Comparison of ENCODE assay signal across 21 cellular contexts in the genomic region with DNA sequence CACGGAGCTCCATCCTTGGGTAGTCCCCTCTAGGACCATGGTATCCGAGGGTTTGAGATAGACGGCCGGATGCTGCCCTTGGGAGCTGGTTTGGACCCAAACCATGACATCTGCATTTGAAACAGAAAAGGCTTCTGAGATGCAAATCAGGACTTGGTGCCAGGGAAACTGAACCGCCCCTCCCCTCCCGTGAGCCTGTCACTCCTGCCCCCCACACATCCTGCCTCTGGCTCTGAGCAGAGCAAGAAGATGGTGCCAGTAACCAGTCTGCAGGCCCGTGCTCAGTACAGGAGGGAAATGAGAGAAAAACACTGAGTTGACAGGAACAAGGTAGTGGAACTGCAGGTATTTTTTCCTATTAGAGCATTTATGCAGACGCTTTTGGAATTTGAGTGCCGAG. TPM values are rescaled to one million over a fixed set of nuclear protein-coding genes. Genes with fewer than 3 reads are reported as not detected.
DNase-seq lines count a peak whose midpoint lies in the region; ATAC-seq lines count a peak whose summit lies in the region.
"Had no signal": no experiment of that assay in that cellular context is flagged by ENCODE, and none has a peak within 500 bp of the region (broad histone marks: within the 10 kb centered on the region; RNA-seq: fewer than 3 reads in every experiment).

No MANE protein-coding gene starts in this region.

- no peak for DNase-seq in activated CD8-positive, alpha-beta memory T cell treated with anti-CD3 and anti-CD28 coated beads, Interleukin-2, amount 10 ng/mL, durations not matched to agents 7 days and 5 days
- DNase-seq in activated CD8-positive, alpha-beta memory T cell treated with anti-CD3 and anti-CD28 coated beads, Interleukin-2, amount 50 U/mL, for 48 hours: no peak
- DNase-seq in caudate nucleus (lab: John Stamatoyannopoulos, UW) (peak in 38 of 61 donors; percentile 9 to 83 (median 48)), memory B cell (ENCODE audit: low spot score in 2 of 2) (no peak), NCI-H2196 treated with DMSO at 0.1 percent for 48 hours (lab: John Stamatoyannopoulos, UW; ENCODE audit: unreplicated experiment) (no peak)
- no peak for DNase-seq in stimulated activated CD4-positive, alpha-beta T cell treated with anti-CD3 and anti-CD28 coated beads, Interleukin-4, amount 100 ng/mL, for 24 hours
- DNase-seq: activated CD4-positive, alpha-beta T cell treated with anti-CD3 and anti-CD28 coated beads, Interleukin-2, amount 10 ng/mL, durations not matched to agents 24 days and 14 days; amniotic stem cell; BE2C; Calu3; central memory CD4-positive, alpha-beta T cell; KG1; NCI-H1048; NCI-H2029 treated with DMSO at 0.1 percent for 48 hours; NCI-H446 treated with DMSO at 0.1 percent for 48 hours; SW 1271 had no signal

- ATAC-seq in activated CD8-positive, alpha-beta memory T cell treated with anti-CD3 and anti-CD28 coated beads, Interleukin-2, amount 10 ng/mL, durations not matched to agents 7 days and 5 days: no peak
- peak; percentile 70 for ATAC-seq in memory B cell (ENCODE audit: low read depth)
- ATAC-seq in GM19467 (IDR thresholded peaks at IDR 0.05; ENCODE audit: unreplicated experiment): no peak
- no peak for ATAC-seq in HG03432 (IDR thresholded peaks at IDR 0.05; ENCODE audit: unreplicated experiment)

- peaks cover 31% of the 10 kb centered on the region for H3K36me3 Mint-ChIP-seq in activated CD8-positive, alpha-beta memory T cell treated with anti-CD3 and anti-CD28 coated beads, Interleukin-2, amount 10 ng/mL, durations not matched to agents 7 days and 5 days
- H3K36me3 Mint-ChIP-seq in memory B cell: peaks cover 16% of the 10 kb centered on the region

- CTCF ChIA-PET in activated CD8-positive, alpha-beta memory T cell treated with anti-CD3 and anti-CD28 coated beads, Interleukin-2, amount 10 ng/mL, durations not matched to agents 7 days and 5 days (lab: Charles Lee): interaction anchor here (1.3 kb wide), 1 partner anchor 28 kb away, joined by 3 read pairs; no protein-coding TSS in a partner anchor

- no peaks in the 10 kb centered on the region for H3K27me3 Mint-ChIP-seq in activated CD8-positive, alpha-beta memory T cell treated with anti-CD3 and anti-CD28 coated beads, Interleukin-2, amount 10 ng/mL, durations not matched to agents 7 days and 5 days
- H3K27me3 Mint-ChIP-seq in memory B cell: no peaks in the 10 kb centered on the region
- H3K27me3 Mint-ChIP-seq: activated CD4-positive, alpha-beta T cell treated with anti-CD3 and anti-CD28 coated beads, Interleukin-2, amount 10 ng/mL, durations not matched to agents 24 days and 14 days; stimulated activated naive CD8-positive, alpha-beta T cell treated with anti-CD3 and anti-CD28 coated beads, Interleukin-15, Interleukin-2, amounts not matched to agents 100 ng/mL and 50 ng/mL, for 24 hours; type B pancreatic cell had no signal

- peaks cover 4% of the 10 kb centered on the region for H3K4me1 Mint-ChIP-seq in activated CD8-positive, alpha-beta memory T cell treated with anti-CD3 and anti-CD28 coated beads, Interleukin-2, amount 10 ng/mL, durations not matched to agents 7 days and 5 days
- peaks cover 6% of the 10 kb centered on the region for H3K4me1 Mint-ChIP-seq in memory B cell

- peak overlapping the region; percentile 28 for H3K27ac Mint-ChIP-seq in activated CD8-positive, alpha-beta memory T cell treated with anti-CD3 and anti-CD28 coated beads, Interleukin-2, amount 10 ng/mL, durations not matched to agents 7 days and 5 days
- no peak overlapping the region for H3K27ac Mint-ChIP-seq in memory B cell
- H3K27ac Mint-ChIP-seq: activated CD4-positive, alpha-beta T cell treated with anti-CD3 and anti-CD28 coated beads, Interleukin-2, amount 10 ng/mL, durations not matched to agents 24 days and 14 days; stimulated activated naive CD8-positive, alpha-beta T cell treated with anti-CD3 and anti-CD28 coated beads, Interleukin-15, Interleukin-2, amounts not matched to agents 100 ng/mL and 50 ng/mL, for 24 hours; type B pancreatic cell had no signal

- H3K9me3 Mint-ChIP-seq in activated CD8-positive, alpha-beta memory T cell treated with anti-CD3 and anti-CD28 coated beads, Interleukin-2, amount 10 ng/mL, durations not matched to agents 7 days and 5 days (ENCODE audit: low read depth): no peaks in the 10 kb centered on the region
- no peaks in the 10 kb centered on the region for H3K9me3 Mint-ChIP-seq in memory B cell
- H3K9me3 Mint-ChIP-seq: activated CD4-positive, alpha-beta T cell treated with anti-CD3 and anti-CD28 coated beads, Interleukin-2, amount 10 ng/mL, durations not matched to agents 24 days and 14 days; stimulated activated naive CD8-positive, alpha-beta T cell treated with anti-CD3 and anti-CD28 coated beads, Interleukin-15, Interleukin-2, amounts not matched to agents 100 ng/mL and 50 ng/mL, for 24 hours; type B pancreatic cell had no signal

- H3K4me3 Mint-ChIP-seq in activated CD8-positive, alpha-beta memory T cell treated with anti-CD3 and anti-CD28 coated beads, Interleukin-2, amount 10 ng/mL, durations not matched to agents 7 days and 5 days: no peak overlapping the region
- H3K4me3 Mint-ChIP-seq in memory B cell: no peak overlapping the region
- H3K4me3 Mint-ChIP-seq: activated CD4-positive, alpha-beta T cell treated with anti-CD3 and anti-CD28 coated beads, Interleukin-2, amount 10 ng/mL, durations not matched to agents 24 days and 14 days; stimulated activated naive CD8-positive, alpha-beta T cell treated with anti-CD3 and anti-CD28 coated beads, Interleukin-15, Interleukin-2, amounts not matched to agents 100 ng/mL and 50 ng/mL, for 24 hours; type B pancreatic cell had no signal

- peak overlapping the region; percentile 65 for H3K27ac ChIP-seq in caudate nucleus (ENCODE audit: low read depth, low read length)
- H3K27ac ChIP-seq: 22Rv1 had no signal

RNA-seq across cellular contexts. Expression of gene ARPC5L, which starts 18.6 kb away (rescaled TPM):
- 10 to 100 TPM; 79.1 to 90.6 TPM for total RNA-seq in activated CD8-positive, alpha-beta memory T cell treated with anti-CD3 and anti-CD28 coated beads, Interleukin-2, amount 10 ng/mL, durations not matched to agents 7 days and 5 days

RNA-seq across cellular contexts. Expression of gene RPL35, which starts 18.7 kb away (rescaled TPM):
- 1,000 to 10,000 TPM; 1,421 to 1,557 TPM for total RNA-seq in activated CD8-positive, alpha-beta memory T cell treated with anti-CD3 and anti-CD28 coated beads, Interleukin-2, amount 10 ng/mL, durations not matched to agents 7 days and 5 days

RNA-seq across cellular contexts. Expression of gene WDR38, which starts 27.2 kb away (rescaled TPM):
- not detected for total RNA-seq in activated CD8-positive, alpha-beta memory T cell treated with anti-CD3 and anti-CD28 coated beads, Interleukin-2, amount 10 ng/mL, durations not matched to agents 7 days and 5 days
- total RNA-seq: activated CD4-positive, alpha-beta T cell treated with anti-CD3 and anti-CD28 coated beads, Interleukin-2, amount 10 ng/mL, durations not matched to agents 24 days and 14 days; Calu3 had no signal

Comparison
In these comparisons a context has a peak if more than half of its experiments do, and no peak if none do; other contexts are left out.
1. DNase-seq: peak in caudate nucleus (38 of 61); none in activated CD8-positive, alpha-beta memory T cell treated with anti-CD3 and anti-CD28 coated beads, Interleukin-2, amount 10 ng/mL, durations not matched to agents 7 days and 5 days (single experiment), activated CD8-positive, alpha-beta memory T cell treated with anti-CD3 and anti-CD28 coated beads, Interleukin-2, amount 50 U/mL, for 48 hours (single experiment), memory B cell (0 of 2), NCI-H2196 treated with DMSO at 0.1 percent for 48 hours (single experiment) and stimulated activated CD4-positive, alpha-beta T cell treated with anti-CD3 and anti-CD28 coated beads, Interleukin-4, amount 100 ng/mL, for 24 hours (single experiment).